In the genomic region with DNA sequence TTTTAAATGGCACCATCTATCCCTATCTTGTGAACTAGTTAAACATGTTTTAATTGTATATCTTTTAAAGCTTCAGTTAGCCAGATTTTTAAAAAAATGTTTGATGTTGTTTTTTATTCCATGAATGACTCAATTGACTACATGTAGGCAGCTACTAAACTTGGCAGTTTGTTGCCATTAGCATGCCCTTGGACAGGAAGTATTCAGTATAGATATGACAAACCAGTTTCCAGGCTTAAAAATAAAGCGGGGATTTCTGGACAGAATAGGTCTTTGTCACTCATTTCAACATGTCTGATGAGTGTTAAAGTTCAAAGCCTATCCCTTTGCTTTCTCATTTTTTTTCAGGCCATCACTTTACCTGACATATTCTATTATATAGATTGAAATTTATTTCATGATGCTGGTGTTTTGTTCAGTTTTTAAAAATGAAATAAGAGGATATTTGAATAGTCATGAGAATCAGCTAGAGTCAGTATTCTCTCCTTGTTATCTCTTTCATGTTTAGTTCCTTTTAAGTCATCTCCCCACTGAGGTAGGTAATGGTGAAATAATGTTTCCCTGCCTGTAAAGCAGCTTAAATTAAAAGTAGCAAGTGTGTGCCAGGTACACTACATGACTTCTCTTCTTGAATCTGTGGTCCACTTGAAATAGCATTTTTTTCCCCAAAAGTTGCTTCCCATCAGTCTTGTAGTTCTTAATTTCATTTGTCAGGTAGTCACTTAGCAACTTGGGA, we compare ENCODE assay signal across 8 cellular contexts. TPM values are rescaled to one million over a fixed set of nuclear protein-coding genes. Genes with fewer than 3 reads are reported as not detected.
A peak's percentile ranks its signal among the peaks of the same experiment; 100 is the strongest.
DNase-seq lines count a peak whose midpoint lies in the region; ATAC-seq and TF ChIP-seq lines count a peak whose summit lies in the region.

No MANE protein-coding gene starts in this region.

- peaks cover 8% of the 10 kb centered on the region for H3K79me2 ChIP-seq in ACC112 (ENCODE audit: control insufficient read depth, insufficient read depth, low read length, unreplicated experiment)

- H3K4me1 Mint-ChIP-seq in activated naive CD8-positive, alpha-beta T cell (ENCODE audit: low read depth) = peaks cover 88% of the 10 kb centered on the region
- H3K4me1 Mint-ChIP-seq in stimulated activated effector memory CD8-positive, alpha-beta T cell treated with anti-CD3 and anti-CD28 coated beads, Interleukin-12 subunit alpha, Interleukin-12 subunit beta, amount 100 ng/mL, for 72 hours = peaks cover 87% of the 10 kb centered on the region
- peaks cover 49% of the 10 kb centered on the region for H3K4me1 Mint-ChIP-seq in mesothelial cell of epicardium

- H3K4me3 ChIP-seq in ACC112 (ENCODE audit: low read depth, low read length) (no peak overlapping the region), upper lobe of right lung (no peak overlapping the region)

- H3K9me3 ChIP-seq in upper lobe of right lung = no peaks in the 10 kb centered on the region

- no peak overlapping the region for H2AFZ ChIP-seq in ACC112 (ENCODE audit: low read length, unreplicated experiment)

- peak overlapping the region; percentile 99 for H3K27ac Mint-ChIP-seq in activated naive CD8-positive, alpha-beta T cell
- H3K27ac Mint-ChIP-seq in stimulated activated effector memory CD8-positive, alpha-beta T cell treated with anti-CD3 and anti-CD28 coated beads, Interleukin-12 subunit alpha, Interleukin-12 subunit beta, amount 100 ng/mL, for 72 hours = peak overlapping the region; percentile 77
- H3K27ac Mint-ChIP-seq in mesothelial cell of epicardium = no peak overlapping the region

- intact Hi-C loops in upper lobe of right lung (cut with DNase I) = no loop called here

- H3K27ac ChIP-seq in ACC112 (ENCODE audit: low read depth, low read length) = peak overlapping the region; percentile 46
- H3K27ac ChIP-seq in upper lobe of right lung = no peak overlapping the region

- peaks cover 37% of the 10 kb centered on the region for H3K36me3 Mint-ChIP-seq in activated naive CD8-positive, alpha-beta T cell
- peaks cover 100% of the 10 kb centered on the region for H3K36me3 Mint-ChIP-seq in stimulated activated effector memory CD8-positive, alpha-beta T cell treated with anti-CD3 and anti-CD28 coated beads, Interleukin-12 subunit alpha, Interleukin-12 subunit beta, amount 100 ng/mL, for 72 hours
- peaks cover 2% of the 10 kb centered on the region for H3K36me3 Mint-ChIP-seq in mesothelial cell of epicardium

- H3K9me3 Mint-ChIP-seq in activated naive CD8-positive, alpha-beta T cell (ENCODE audit: low read depth) = no peaks in the 10 kb centered on the region
- no peaks in the 10 kb centered on the region for H3K9me3 Mint-ChIP-seq in stimulated activated effector memory CD8-positive, alpha-beta T cell treated with anti-CD3 and anti-CD28 coated beads, Interleukin-12 subunit alpha, Interleukin-12 subunit beta, amount 100 ng/mL, for 72 hours
- H3K9me3 Mint-ChIP-seq in mesothelial cell of epicardium = no peaks in the 10 kb centered on the region

- H3K36me3 ChIP-seq in ACC112 (ENCODE audit: insufficient read depth, low read length) (no peaks in the 10 kb centered on the region), upper lobe of right lung (no peaks in the 10 kb centered on the region)

- no peak for DNase-seq in stimulated activated effector memory CD8-positive, alpha-beta T cell treated with anti-CD3 and anti-CD28 coated beads, Interleukin-12 subunit alpha, Interleukin-12 subunit beta, amount 100 ng/mL, for 72 hours (ENCODE audit: low spot score in 2 of 2)
- DNase-seq in NCI-H1436 treated with DMSO at 0.1 percent for 48 hours (lab: John Stamatoyannopoulos, UW) (no peak), mesothelial cell of epicardium (ENCODE audit: low spot score in 2 of 2, unreplicated experiment in 2 of 2) (no peak), upper lobe of right lung (no peak)

- no peaks in the 10 kb centered on the region for H3K27me3 Mint-ChIP-seq in activated naive CD8-positive, alpha-beta T cell
- no peaks in the 10 kb centered on the region for H3K27me3 Mint-ChIP-seq in mesothelial cell of epicardium (ENCODE audit: low read depth)

- H3K27me3 ChIP-seq in ACC112 (ENCODE audit: insufficient read depth, low read length) (no peaks in the 10 kb centered on the region), upper lobe of right lung (no peaks in the 10 kb centered on the region)

- TF ChIP-seq CTCF in mesothelial cell of epicardium (IDR thresholded peaks at IDR 0.05; ENCODE audit: unreplicated experiment) (no peak), upper lobe of right lung (IDR thresholded peaks at IDR 0.05) (no peak)

- H3K4me3 Mint-ChIP-seq in activated naive CD8-positive, alpha-beta T cell = peak overlapping the region; percentile 84
- H3K4me3 Mint-ChIP-seq in stimulated activated effector memory CD8-positive, alpha-beta T cell treated with anti-CD3 and anti-CD28 coated beads, Interleukin-12 subunit alpha, Interleukin-12 subunit beta, amount 100 ng/mL, for 72 hours = peak overlapping the region; percentile 81
- no peak overlapping the region for H3K4me3 Mint-ChIP-seq in mesothelial cell of epicardium

- peak; percentile 50 for ATAC-seq in GM19324 (IDR thresholded peaks at IDR 0.05; ENCODE audit: low FRiP score, unreplicated experiment)
- peak; percentile 82 for ATAC-seq in HG03196 (IDR thresholded peaks at IDR 0.05; ENCODE audit: unreplicated experiment)
- ATAC-seq in stimulated activated effector memory CD8-positive, alpha-beta T cell treated with anti-CD3 and anti-CD28 coated beads, Interleukin-12 subunit alpha, Interleukin-12 subunit beta, amount 100 ng/mL, for 72 hours = peak; percentile 85
- no peak for ATAC-seq in upper lobe of right lung

- H3K4me1 ChIP-seq in ACC112 (ENCODE audit: control insufficient read depth, insufficient read depth, low read length, unreplicated experiment) = peaks cover 30% of the 10 kb centered on the region
- H3K4me1 ChIP-seq in upper lobe of right lung = peaks cover 30% of the 10 kb centered on the region

RNA-seq across cellular contexts. Expression of gene TNFAIP8, which starts 11.9 kb away (rescaled TPM):
- total RNA-seq in mesothelial cell of epicardium (26.5 to 33.3 TPM (median 28.6 TPM) in 3 replicates), upper lobe of right lung (22.4 TPM)
